In the genomic region with DNA sequence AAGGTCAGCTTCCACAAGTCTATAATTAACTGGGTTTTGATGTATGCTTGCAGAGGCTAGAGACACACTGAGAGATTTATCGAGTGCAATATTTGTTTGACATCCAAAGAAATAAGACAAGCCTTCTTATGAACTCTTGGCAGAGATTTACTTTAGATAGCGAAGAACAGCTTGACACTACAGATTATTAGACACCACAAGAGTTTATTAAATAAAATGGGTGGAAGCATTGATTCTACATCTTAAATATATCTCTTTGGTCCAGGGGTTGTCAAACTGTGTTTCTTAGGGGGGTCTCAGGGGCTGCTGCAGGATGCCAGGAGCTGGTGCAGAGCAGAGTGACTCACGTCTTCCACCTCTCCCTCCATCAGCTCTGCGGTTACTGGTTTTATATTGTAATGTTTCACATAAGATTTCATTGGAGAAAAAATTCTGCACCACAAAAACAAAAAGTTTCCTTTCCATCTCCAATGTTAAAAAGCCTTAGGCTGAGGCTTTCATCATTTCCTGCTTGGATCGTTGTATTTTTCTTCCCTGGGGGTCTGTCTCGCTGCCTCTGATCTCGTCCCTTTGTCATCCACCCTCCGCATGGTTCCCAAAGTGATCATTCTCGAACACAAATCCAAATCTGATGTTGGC, we compare ENCODE assay signal across 17 cellular contexts.
A peak's percentile ranks its signal among the peaks of the same experiment; 100 is the strongest.
DNase-seq lines count a peak whose midpoint lies in the region; ATAC-seq and TF ChIP-seq lines count a peak whose summit lies in the region.
"Had no signal": no experiment of that assay in that cellular context is flagged by ENCODE, and none has a peak within 500 bp of the region (broad histone marks: within the 10 kb centered on the region; RNA-seq: fewer than 3 reads in every experiment).

No MANE protein-coding gene starts in this region.

- no peaks in the 10 kb centered on the region for H3K27me3 Mint-ChIP-seq in activated T-cell treated with anti-CD3 and anti-CD28 coated beads, Interleukin-2, amount 50 U/mL, for 24 hours
- H3K27me3 Mint-ChIP-seq: naive thymus-derived CD8-positive, alpha-beta T cell had no signal

- no peaks in the 10 kb centered on the region for H3K79me1 ChIP-seq in IMR-90 (ENCODE audit: low read depth in 1 of 2, low read length in 2 of 2)

- no peak overlapping the region for H2AK5ac ChIP-seq in IMR-90 (ENCODE audit: low read depth, low read length)

- H3K27ac ChIP-seq in IMR-90 (ENCODE audit: insufficient read depth, low read length) = peak overlapping the region; percentile 80
- H3K27ac ChIP-seq in osteoblast (ENCODE audit: low read depth, low read length) = peak overlapping the region; percentile 8
- H3K27ac ChIP-seq: body of pancreas had no signal

- H3K27me3 ChIP-seq in IMR-90 (ENCODE audit: control insufficient read depth, insufficient read depth, low read length) (no peaks in the 10 kb centered on the region), osteoblast (ENCODE audit: insufficient read depth, low read length) (no peaks in the 10 kb centered on the region)
- H3K27me3 ChIP-seq: body of pancreas had no signal

- H3K9me3 ChIP-seq in IMR-90 (ENCODE audit: control insufficient read depth, insufficient read depth, low read length) (peaks cover 2% of the 10 kb centered on the region; the same call in 1 of the 2 replicates), osteoblast (ENCODE audit: low read depth, low read length) (no peaks in the 10 kb centered on the region)
- H3K9me3 ChIP-seq: body of pancreas had no signal

- no peak for TF ChIP-seq POLR2A in IMR-90 (IDR thresholded peaks at IDR 0.05; ENCODE audit: low read depth, low read length)

- intact Hi-C loops in IMR-90 (cut with micrococcal nuclease) = no loop called here

- BruUV-seq in IMR-90 (replicated peaks; lab: Mats Ljungman, UMichigan) = no TSS peak

- no peak overlapping the region for H3K4me3 Mint-ChIP-seq in activated T-cell treated with anti-CD3 and anti-CD28 coated beads, Interleukin-2, amount 50 U/mL, for 24 hours
- H3K4me3 Mint-ChIP-seq: CD8-positive, alpha-beta T cell; naive thymus-derived CD8-positive, alpha-beta T cell had no signal

- H3K4me1 ChIP-seq in IMR-90 (ENCODE audit: control insufficient read depth, insufficient read depth, low read length) (peaks cover 8% of the 10 kb centered on the region), osteoblast (ENCODE audit: insufficient read depth, low read length) (peaks cover 6% of the 10 kb centered on the region)
- H3K4me1 ChIP-seq: body of pancreas had no signal

- H3K4me3 ChIP-seq in IMR-90 (ENCODE audit: insufficient read depth, low read depth, low read length) (no peak overlapping the region), astrocyte of the spinal cord (ENCODE audit: low read depth, low read length) (no peak overlapping the region), osteoblast (ENCODE audit: insufficient read depth, low read length) (no peak overlapping the region)
- H3K4me3 ChIP-seq: body of pancreas, lung had no signal

- CTCF ChIA-PET in IMR-90 (lab: Yijun Ruan, JAX) = no interaction called here

- H4K20me1 ChIP-seq in IMR-90 (ENCODE audit: insufficient read depth, low read length) (no peaks in the 10 kb centered on the region), osteoblast (ENCODE audit: insufficient read depth, low read length) (no peaks in the 10 kb centered on the region)

- H3K18ac ChIP-seq in IMR-90 (ENCODE audit: low read depth, low read length) = peak overlapping the region; percentile 66; the same call in 1 of the 2 replicates

- peak overlapping the region; percentile 81; the same call in 1 of the 2 replicates for H2BK20ac ChIP-seq in IMR-90 (ENCODE audit: low read depth, low read length)

- peak overlapping the region; percentile 86 for H3K14ac ChIP-seq in IMR-90 (replicated peaks; ENCODE audit: low read depth, low read length)

- ATAC-seq in IMR-90 (ENCODE audit: low read depth) (peak; percentile 46; the same call in 1 of the 2 replicates), HG02571 (IDR thresholded peaks at IDR 0.05; ENCODE audit: unreplicated experiment) (no peak)
- ATAC-seq: activated CD4-positive, CD25-positive, alpha-beta regulatory T cell treated with anti-CD3 and anti-CD28 coated beads, Interleukin-2, amount 50 U/mL, for 24 hours; body of pancreas; CD8-positive, alpha-beta T cell; naive thymus-derived CD8-positive, alpha-beta T cell had no signal

- H2AK9ac ChIP-seq in IMR-90 (replicated peaks; ENCODE audit: low read depth, low read length, poor library complexity) = no peak overlapping the region

- peak overlapping the region; percentile 49; the same call in 1 of the 2 replicates for H4K5ac ChIP-seq in IMR-90 (ENCODE audit: low read depth, low read length)

- TF ChIP-seq CTCF in IMR-90 (conservative IDR thresholded peaks at IDR 0.05; ENCODE audit: low read depth, low read length) (no peak), astrocyte of the spinal cord (IDR thresholded peaks at IDR 0.05; ENCODE audit: low read depth, low read length) (no peak), osteoblast (IDR thresholded peaks at IDR 0.05; ENCODE audit: extremely low read depth, low read depth, low read length) (no peak)

- peak overlapping the region; percentile 67 to 86 for H4K8ac ChIP-seq in IMR-90 (ENCODE audit: low read depth in 2 of 2, low read length in 2 of 2)

- H3K27ac Mint-ChIP-seq in activated T-cell treated with anti-CD3 and anti-CD28 coated beads, Interleukin-2, amount 50 U/mL, for 24 hours = peak overlapping the region; percentile 76
- H3K27ac Mint-ChIP-seq: CD8-positive, alpha-beta T cell had no signal

- no peak for TF ChIP-seq RAD21 in IMR-90 (IDR thresholded peaks at IDR 0.05; ENCODE audit: low read length)

- H3K79me2 ChIP-seq in osteoblast (ENCODE audit: insufficient read depth, low read length) = no peaks in the 10 kb centered on the region

- no peak overlapping the region for H3K9ac ChIP-seq in IMR-90 (ENCODE audit: low read depth, low read length)

- peaks cover 24% of the 10 kb centered on the region for H3K4me1 Mint-ChIP-seq in activated T-cell treated with anti-CD3 and anti-CD28 coated beads, Interleukin-2, amount 50 U/mL, for 24 hours (ENCODE audit: low read depth)
- H3K4me1 Mint-ChIP-seq: naive thymus-derived CD8-positive, alpha-beta T cell had no signal

- 43% methylated on average over 4 of the region's 9 CpGs; no CpG with 5 or more reads in 1 of the 2 experiments for WGBS in IMR-90 (ENCODE audit: extremely low coverage in 2 of 2, insufficient read length in 1 of 2), 2 experiments

- in situ Hi-C loops in IMR-90 (cut with MboI; ENCODE audit: low sequenced_read_pairs) (no loop called here), astrocyte of the spinal cord (cut with HindIII; ENCODE audit: low sequenced_read_pairs) (no loop called here)

- H2AFZ ChIP-seq in IMR-90 (replicated peaks; ENCODE audit: low read length, poor library complexity) (peak overlapping the region; percentile 24), osteoblast (ENCODE audit: low read length) (peak overlapping the region; percentile 72)

- POLR2A ChIA-PET in IMR-90 (lab: Charles Lee; ENCODE audit: unreplicated experiment) = no interaction called here

- peak overlapping the region; percentile 91 for H3K4ac ChIP-seq in IMR-90 (ENCODE audit: low read depth, low read length)

- no peak overlapping the region; the same call in 1 of the 2 replicates for H3K56ac ChIP-seq in IMR-90 (ENCODE audit: extremely low read depth, insufficient read depth, low read length)

- H4K91ac ChIP-seq in IMR-90 (ENCODE audit: insufficient read depth, low read depth, low read length) = peak overlapping the region; percentile 93

- peak overlapping the region; percentile 5; the same call in 1 of the 2 replicates for H3K23ac ChIP-seq in IMR-90 (ENCODE audit: low read depth, low read length)

- dilution Hi-C loops in IMR-90 (cut with HindIII; ENCODE audit: low sequenced_read_pairs, unreplicated experiment) = no loop called here

- peaks cover 3% of the 10 kb centered on the region for H3K9me3 Mint-ChIP-seq in activated T-cell treated with anti-CD3 and anti-CD28 coated beads, Interleukin-2, amount 50 U/mL, for 24 hours
- H3K9me3 Mint-ChIP-seq: CD8-positive, alpha-beta T cell had no signal

- peak overlapping the region; percentile 83 for H2BK120ac ChIP-seq in IMR-90 (ENCODE audit: low read depth, low read length)

- peaks cover 2% of the 10 kb centered on the region; the same call in 1 of the 2 replicates for H3K9me1 ChIP-seq in IMR-90 (ENCODE audit: insufficient read depth, low read length)

- H2BK5ac ChIP-seq in IMR-90 (ENCODE audit: low read depth, low read length, poor library complexity, severe bottlenecking) = peak overlapping the region; percentile 6

- H2BK15ac ChIP-seq in IMR-90 (ENCODE audit: low read depth, low read length) = peak overlapping the region; percentile 89; the same call in 2 of the 3 replicates

- peak overlapping the region; percentile 69 for H3K4me2 ChIP-seq in IMR-90 (ENCODE audit: low read depth, low read length)
- H3K4me2 ChIP-seq in osteoblast (ENCODE audit: insufficient read depth, low read length) = peak overlapping the region; percentile 38

- DNase-seq in activated T-cell treated with anti-CD3 and anti-CD28 coated beads, Interleukin-2, amount 50 U/mL, for 24 hours = no peak
- no peak for DNase-seq in activated T-cell treated with anti-CD3 and anti-CD28 coated beads, Interleukin-2, amount 50 U/mL, for 48 hours
- DNase-seq in IMR-90 (peak; percentile 79), astrocyte of the spinal cord (ENCODE audit: low read depth, low spot score) (peak; percentile 74), osteoblast (ENCODE audit: insufficient read length, low spot score, missing footprints) (no peak), kidney tubule cell (ENCODE audit: low spot score) (no peak), midbrain (lab: John Stamatoyannopoulos, UW) (no peak)
- DNase-seq: body of pancreas; CD8-positive, alpha-beta T cell; glutamatergic neuron; naive thymus-derived CD8-positive, alpha-beta T cell; NCI-H187 treated with DMSO at 0.1 percent for 48 hours; NCI-H510A treated with DMSO at 0.1 percent for 48 hours; SIG-M5 had no signal

- no peaks in the 10 kb centered on the region for H3K36me3 Mint-ChIP-seq in activated T-cell treated with anti-CD3 and anti-CD28 coated beads, Interleukin-2, amount 50 U/mL, for 24 hours (ENCODE audit: low read depth)
- H3K36me3 Mint-ChIP-seq: CD8-positive, alpha-beta T cell; naive thymus-derived CD8-positive, alpha-beta T cell had no signal

- H3K36me3 ChIP-seq in IMR-90 (ENCODE audit: control insufficient read depth, insufficient read depth, low read length) (no peaks in the 10 kb centered on the region), osteoblast (ENCODE audit: insufficient read depth, low read length) (no peaks in the 10 kb centered on the region)

TF ChIP-seq in IMR-90, 13 proteins besides CTCF, POLR2A, EP300 and RAD21:
- TF ChIP-seq MAZ (IDR thresholded peaks at IDR 0.05; ENCODE audit: borderline replicate concordance, low read depth, low read length) (no peak), FOS (IDR thresholded peaks at IDR 0.05; ENCODE audit: low read depth, low read length) (peak; percentile 21; the same call in 1 of the 2 replicates)

Comparison
In these comparisons a context has a peak if more than half of its experiments do, and no peak if none do; other contexts are left out.
1. DNase-seq: peak in IMR-90 (single experiment) and astrocyte of the spinal cord (single experiment); none in activated T-cell treated with anti-CD3 and anti-CD28 coated beads, Interleukin-2, amount 50 U/mL, for 24 hours (single experiment), activated T-cell treated with anti-CD3 and anti-CD28 coated beads, Interleukin-2, amount 50 U/mL, for 48 hours (0 of 2), osteoblast (single experiment), kidney tubule cell (single experiment) and midbrain (single experiment).